Comparison of ENCODE assay signal across 8 cellular contexts in the genomic region with DNA sequence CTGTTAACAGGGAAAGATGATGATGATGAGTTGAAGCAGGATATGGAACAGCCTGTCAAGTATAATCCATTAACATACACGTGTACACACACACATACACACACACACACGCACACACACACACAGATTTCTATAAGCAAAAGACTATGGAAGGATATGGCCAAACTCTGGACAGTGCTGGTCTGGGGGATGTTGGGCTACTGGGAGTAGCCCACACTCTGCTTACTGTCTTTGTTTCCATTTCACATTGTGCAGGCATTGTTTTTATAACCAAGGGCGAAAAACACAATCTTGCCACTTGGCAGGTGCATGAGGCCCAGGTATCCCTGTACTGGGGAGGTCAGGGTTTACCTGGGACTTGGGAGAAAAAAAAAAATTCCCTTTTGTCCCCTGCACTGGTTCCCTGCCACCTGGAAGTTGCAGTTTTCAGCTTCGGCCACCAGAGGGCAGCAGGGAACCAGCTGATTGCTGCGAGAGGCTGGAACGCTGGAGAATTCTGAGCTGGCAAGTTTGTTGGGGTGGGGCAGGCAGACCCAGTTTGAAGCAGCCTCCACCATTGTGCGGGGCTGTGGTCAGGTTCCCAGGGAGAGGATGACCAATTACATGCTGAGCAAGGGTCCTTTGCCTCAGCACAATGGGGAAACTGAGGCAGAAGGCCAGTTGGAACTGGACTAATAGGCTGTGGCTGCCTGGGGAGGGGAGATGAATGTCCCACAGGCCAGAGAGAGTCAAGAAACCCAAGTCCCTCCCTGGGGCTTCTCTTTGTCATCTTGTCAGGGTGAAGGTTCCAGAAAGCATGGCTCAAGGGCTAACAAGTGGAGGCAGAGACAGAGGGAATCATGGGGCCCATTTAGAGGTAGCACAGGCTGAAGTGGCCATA. TPM values are rescaled to one million over a fixed set of nuclear protein-coding genes. Genes with fewer than 3 reads are reported as not detected.
DNase-seq lines count a peak whose midpoint lies in the region; ATAC-seq and TF ChIP-seq lines count a peak whose summit lies in the region.

No MANE protein-coding gene starts in this region.

- H3K36me3 ChIP-seq in adipocyte (ENCODE audit: control insufficient read depth, insufficient read depth, low read length, severe bottlenecking) (no peaks in the 10 kb centered on the region), left ventricle myocardium inferior (no peaks in the 10 kb centered on the region), aorta (ENCODE audit: control insufficient read depth in 1 of 2, insufficient read depth in 2 of 2, low read length in 1 of 2) (no peaks in the 10 kb centered on the region)

- H3K9me3 ChIP-seq in adipocyte (ENCODE audit: control insufficient read depth, low read length), result peaks cover 7% of the 10 kb centered on the region
- peaks cover 18% of the 10 kb centered on the region for H3K9me3 ChIP-seq in left ventricle myocardium inferior (replicated peaks)
- H3K9me3 ChIP-seq in aorta (ENCODE audit: control insufficient read depth, low read length), result no peaks in the 10 kb centered on the region

- 10 to 11% methylated on average over 7 of the region's 7 CpGs for WGBS in aorta, 2 donors

- DNase-seq in NCI-H2081 (lab: John Stamatoyannopoulos, UW), result peak; percentile 41 to 48
- DNase-seq in NCI-H2081 treated with DMSO at 0.1 percent for 48 hours (lab: John Stamatoyannopoulos, UW), result no peak
- peak; percentile 58 for DNase-seq in LHCN-M2 (ENCODE audit: low read depth)
- DNase-seq in T-cell, result peak; percentile 22 to 78 (median 65)
- peak; percentile 91 for DNase-seq in adipocyte (ENCODE audit: low read depth)
- DNase-seq in left ventricle myocardium inferior, result peak; percentile 80
- DNase-seq in renal cortical epithelial cell (ENCODE audit: low read depth), result peak; percentile 55
- DNase-seq in aorta, result peak; percentile 89 to 93

- H3K27me3 Mint-ChIP-seq in T-cell, result peaks cover 0 to 2% of the 10 kb centered on the region in 2 donors

- H3K27ac Mint-ChIP-seq in T-cell, result no peak overlapping the region

- POLR2A ChIA-PET in T-cell (lab: Charles Lee), result no interaction called here

- no peak overlapping the region for H3K4me3 Mint-ChIP-seq in T-cell

- peaks cover 3 to 6% (median 4%) of the 10 kb centered on the region in 3 donors for H3K4me1 Mint-ChIP-seq in T-cell

- H3K4me3 ChIP-seq in adipocyte (ENCODE audit: low read length), result no peak overlapping the region
- no peak overlapping the region for H3K4me3 ChIP-seq in left ventricle myocardium inferior
- H3K4me3 ChIP-seq in aorta (ENCODE audit: low read length in 2 of 2), result no peak overlapping the region

- H3K4me1 ChIP-seq in adipocyte (ENCODE audit: control insufficient read depth, insufficient read depth, low read length) (peaks cover 27% of the 10 kb centered on the region), left ventricle myocardium inferior (peaks cover 19% of the 10 kb centered on the region), aorta (ENCODE audit: control insufficient read depth in 1 of 2, insufficient read depth in 2 of 2, low read length in 2 of 2) (no peaks in the 10 kb centered on the region)

- peaks cover 3% of the 10 kb centered on the region for H3K36me3 Mint-ChIP-seq in T-cell

- H3K27me3 ChIP-seq in adipocyte (replicated peaks; ENCODE audit: control insufficient read depth, insufficient read depth, low read length) (no peaks in the 10 kb centered on the region), left ventricle myocardium inferior (ENCODE audit: low read depth) (no peaks in the 10 kb centered on the region), aorta (ENCODE audit: control insufficient read depth in 1 of 2, insufficient read depth in 2 of 2, low read length in 1 of 2) (no peaks in the 10 kb centered on the region)

- TF ChIP-seq CTCF in left ventricle myocardium inferior (IDR thresholded peaks at IDR 0.05; ENCODE audit: borderline replicate concordance), result peak; percentile 98

- CTCF ChIA-PET in T-cell (lab: Charles Lee), result interaction anchor here (0.5 to 3.1 kb wide), 25 partner anchors 8 to 1655 kb away, joined by 3 to 22 read pairs (median 4); a partner anchor contains a TSS

- peaks cover 3 to 7% (median 3%) of the 10 kb centered on the region in 3 donors for H3K9me3 Mint-ChIP-seq in T-cell

- H3K9ac ChIP-seq in adipocyte (ENCODE audit: low read length), result peak overlapping the region; percentile 42

- intact Hi-C loops in left ventricle myocardium inferior (cut with micrococcal nuclease) (loop anchor here (5.0 kb wide), 2 partner anchors 93 to 113 kb away; no protein-coding TSS in a partner anchor), aorta (cut with DNase I) (loop anchor here (1.0 to 2.0 kb wide), 2 partner anchors 92 to 93 kb away; no protein-coding TSS in a partner anchor)

- H3K27ac ChIP-seq in left ventricle myocardium inferior (replicated peaks), result no peak overlapping the region
- no peak overlapping the region for H3K27ac ChIP-seq in aorta (ENCODE audit: low read depth in 1 of 2, low read length in 2 of 2)

- ATAC-seq in T-cell (replicated peaks in 1 of 4) (peak; percentile 55 to 75 (median 62)), aorta (ENCODE audit: low FRiP score) (peak; percentile 78)

RNA-seq across cellular contexts. Expression of a gene that starts 27.3 kb away (rescaled TPM):
- total RNA-seq in LHCN-M2 (2014; rRNA removed) (37.6 and 43.8 TPM in 2 replicates), T-cell (10 to 100 TPM; 25.6 to 36.2 (median 31.3) TPM), left ventricle myocardium inferior (150 TPM), renal cortical epithelial cell (48.6 and 58.7 TPM in 2 replicates), aorta (10 to 100 TPM; 16.8 to 21.2 TPM)
- 45.6 TPM for polyA plus RNA-seq in LHCN-M2 (2012)
- 10 to 100 TPM in 1 of 2 donors, 1 to 10 TPM in 1; 9.0 to 11.1 TPM for polyA plus RNA-seq in aorta
